In genomic region chr20:348972-349841, GRCh38 we compare ENCODE assay signal across 1 cellular context.
A peak's percentile ranks its signal among the peaks of the same experiment; 100 is the strongest.
TF ChIP-seq lines count a peak whose summit lies in the region.

No MANE protein-coding gene starts in this region.

TF ChIP-seq in HepG2, 621 proteins besides CTCF, POLR2A, EP300 and RAD21 (continued from another document and continues in another):
- TF ChIP-seq AHDC1 (CRISPR knock-in tag; IDR thresholded peaks at IDR 0.05; ENCODE audit: borderline replicate concordance), result no peak
- TF ChIP-seq ZNF281 (CRISPR knock-in tag; IDR thresholded peaks at IDR 0.05; ENCODE audit: borderline replicate concordance), result 0 out of 2 replicates have a peak, but pooled peaks have one; percentile 4
- peak; percentile 59; the same call in 1 of the 2 replicates for TF ChIP-seq ZNF30 (CRISPR knock-in tag; IDR thresholded peaks at IDR 0.05)
- 0 out of 2 replicates have a peak, but pooled peaks have one; percentile 13 for TF ChIP-seq MXD3 (CRISPR knock-in tag; IDR thresholded peaks at IDR 0.05)
- peak; percentile 45; the same call in 1 of the 2 replicates for TF ChIP-seq HMG20A (CRISPR knock-in tag; IDR thresholded peaks at IDR 0.05; ENCODE audit: borderline replicate concordance)
- no peak for TF ChIP-seq HMG20B (CRISPR knock-in tag; conservative IDR thresholded peaks at IDR 0.05)
- no peak; the same call in 1 of the 2 replicates for TF ChIP-seq YEATS2 (CRISPR knock-in tag; IDR thresholded peaks at IDR 0.05; ENCODE audit: borderline replicate concordance)
- peak; percentile 39 for TF ChIP-seq TEAD3 (CRISPR knock-in tag; optimal IDR thresholded peaks at IDR 0.05; ENCODE audit: borderline replicate concordance)
- no peak for TF ChIP-seq GTF2F1 (IDR thresholded peaks at IDR 0.05; ENCODE audit: low read length)
- TF ChIP-seq RARA (CRISPR knock-in tag; IDR thresholded peaks at IDR 0.05), result peak; percentile 77
- TF ChIP-seq ZSCAN29 (CRISPR knock-in tag; conservative IDR thresholded peaks at IDR 0.05), result 0 out of 2 replicates have a peak, but pooled peaks have one; percentile 62
- TF ChIP-seq ZNF562 (CRISPR knock-in tag; IDR thresholded peaks at IDR 0.05; ENCODE audit: borderline replicate concordance), result no peak
- peak; percentile 48; the same call in 1 of the 2 replicates for TF ChIP-seq ZNF331 (CRISPR knock-in tag; IDR thresholded peaks at IDR 0.05)
- TF ChIP-seq ZC3H13 (CRISPR knock-in tag; IDR thresholded peaks at IDR 0.05), result no peak
- TF ChIP-seq THAP9 (CRISPR knock-in tag; IDR thresholded peaks at IDR 0.05; ENCODE audit: borderline replicate concordance), result peak; percentile 37
- peak; percentile 70; the same call in 1 of the 2 replicates for TF ChIP-seq ZNF788 (CRISPR knock-in tag; IDR thresholded peaks at IDR 0.05; ENCODE audit: borderline replicate concordance)
- TF ChIP-seq ZBTB44 (CRISPR knock-in tag; IDR thresholded peaks at IDR 0.05), result no peak
- no peak for TF ChIP-seq RNF219 (CRISPR knock-in tag; IDR thresholded peaks at IDR 0.05)
- no peak for TF ChIP-seq NCOR1 (IDR thresholded peaks at IDR 0.05; ENCODE audit: borderline replicate concordance, low read length)
- 0 out of 2 replicates have a peak, but pooled peaks have one; percentile 27 for TF ChIP-seq SOX5 (CRISPR knock-in tag; IDR thresholded peaks at IDR 0.05; ENCODE audit: borderline replicate concordance)
- TF ChIP-seq NR2F1 (CRISPR knock-in tag; IDR thresholded peaks at IDR 0.05), result no peak; a peak in 1 of 4 replicates
- peak; percentile 60; the same call in 1 of the 2 replicates for TF ChIP-seq ZNF280B (CRISPR knock-in tag; IDR thresholded peaks at IDR 0.05; ENCODE audit: borderline replicate concordance)
- no peak for TF ChIP-seq ZNF660 (CRISPR knock-in tag; IDR thresholded peaks at IDR 0.05; ENCODE audit: borderline replicate concordance, low read depth)
- TF ChIP-seq NFATC3 (CRISPR knock-in tag; IDR thresholded peaks at IDR 0.05), result no peak
- peak; percentile 59; the same call in 1 of the 2 replicates for TF ChIP-seq ZNF609 (CRISPR knock-in tag; IDR thresholded peaks at IDR 0.05; ENCODE audit: borderline replicate concordance)
- TF ChIP-seq ADNP (CRISPR knock-in tag; IDR thresholded peaks at IDR 0.05), result no peak
- TF ChIP-seq ZNF354B (CRISPR knock-in tag; IDR thresholded peaks at IDR 0.05), result no peak
- TF ChIP-seq GTF3A (CRISPR knock-in tag; conservative IDR thresholded peaks at IDR 0.05), result no peak
- no peak for TF ChIP-seq MATR3 (CRISPR knock-in tag; IDR thresholded peaks at IDR 0.05)
- no peak for TF ChIP-seq NFYB (CRISPR knock-in tag; IDR thresholded peaks at IDR 0.05)
